ENCODE assay signal across 12 cellular contexts in genomic region chr22:20781272-20781990, GRCh38.
DNase-seq lines count a peak whose midpoint lies in the region; ATAC-seq and TF ChIP-seq lines count a peak whose summit lies in the region.
"Had no signal": no experiment of that assay in that cellular context is flagged by ENCODE, and none has a peak within 500 bp of the region (broad histone marks: within the 10 kb centered on the region; RNA-seq: fewer than 3 reads in every experiment).

No MANE protein-coding gene starts in this region.

- H3K4me1 Mint-ChIP-seq in stimulated activated effector memory CD8-positive, alpha-beta T cell treated with anti-CD3 and anti-CD28 coated beads, Interleukin-12 subunit alpha, Interleukin-12 subunit beta, amount 100 ng/mL, for 72 hours, result peaks cover 20% of the 10 kb centered on the region

- DNase-seq in activated effector memory CD4-positive, alpha-beta T cell treated with anti-CD3 and anti-CD28 coated beads, Interleukin-2, amount 50 U/mL, for 16 hours, result peak; percentile 67
- DNase-seq in activated effector memory CD4-positive, alpha-beta T cell treated with Interleukin-2 at 50 U/mL for 16 hours, result no peak
- DNase-seq in OCI-M1 (lab: John Stamatoyannopoulos, UW) (peak; percentile 36), erythroblast (lab: John Stamatoyannopoulos, UW) (peak; percentile 27 to 69), head of caudate nucleus (no peak), iPS-NIHi11 (ENCODE audit: low spot score) (no peak)
- DNase-seq in stimulated activated effector memory CD8-positive, alpha-beta T cell treated with anti-CD3 and anti-CD28 coated beads, Interleukin-12 subunit alpha, Interleukin-12 subunit beta, amount 100 ng/mL, for 72 hours (ENCODE audit: low spot score in 2 of 2), result peak; percentile 18 to 60
- DNase-seq: gastrocnemius medialis, kidney glomerular epithelial cell, NCI-H524, sigmoid colon had no signal

- TF ChIP-seq POLR2A in erythroblast (IDR thresholded peaks at IDR 0.05; ENCODE audit: low read length), result no peak

- H3K9me3 Mint-ChIP-seq in stimulated activated effector memory CD8-positive, alpha-beta T cell treated with anti-CD3 and anti-CD28 coated beads, Interleukin-12 subunit alpha, Interleukin-12 subunit beta, amount 100 ng/mL, for 72 hours, result no peaks in the 10 kb centered on the region

- intact Hi-C loops in head of caudate nucleus (cut with DNase I), result no loop called here

- H3K36me3 Mint-ChIP-seq in stimulated activated effector memory CD8-positive, alpha-beta T cell treated with anti-CD3 and anti-CD28 coated beads, Interleukin-12 subunit alpha, Interleukin-12 subunit beta, amount 100 ng/mL, for 72 hours, result peaks cover 39% of the 10 kb centered on the region

- peak overlapping the region; percentile 35 for H3K4me3 Mint-ChIP-seq in stimulated activated effector memory CD8-positive, alpha-beta T cell treated with anti-CD3 and anti-CD28 coated beads, Interleukin-12 subunit alpha, Interleukin-12 subunit beta, amount 100 ng/mL, for 72 hours

- ATAC-seq in stimulated activated effector memory CD8-positive, alpha-beta T cell treated with anti-CD3 and anti-CD28 coated beads, Interleukin-12 subunit alpha, Interleukin-12 subunit beta, amount 100 ng/mL, for 72 hours, result peak; percentile 96
- ATAC-seq in HG03095 (IDR thresholded peaks at IDR 0.05; ENCODE audit: unreplicated experiment), result no peak
- ATAC-seq: gastrocnemius medialis had no signal

- peak overlapping the region; percentile 81 for H3K27ac Mint-ChIP-seq in stimulated activated effector memory CD8-positive, alpha-beta T cell treated with anti-CD3 and anti-CD28 coated beads, Interleukin-12 subunit alpha, Interleukin-12 subunit beta, amount 100 ng/mL, for 72 hours

Comparison
In these comparisons a context has a peak if more than half of its experiments do, and no peak if none do; other contexts are left out.
1. DNase-seq: peak in activated effector memory CD4-positive, alpha-beta T cell treated with anti-CD3 and anti-CD28 coated beads, Interleukin-2, amount 50 U/mL, for 16 hours (single experiment), OCI-M1 (single experiment), erythroblast (2 of 2) and stimulated activated effector memory CD8-positive, alpha-beta T cell treated with anti-CD3 and anti-CD28 coated beads, Interleukin-12 subunit alpha, Interleukin-12 subunit beta, amount 100 ng/mL, for 72 hours (2 of 2); none in activated effector memory CD4-positive, alpha-beta T cell treated with Interleukin-2 at 50 U/mL for 16 hours (single experiment), head of caudate nucleus (0 of 42) and iPS-NIHi11 (single experiment).